ENCODE assay signal across 11 cellular contexts in genomic region chrX:124223524-124223923, GRCh38.
A peak's percentile ranks its signal among the peaks of the same experiment; 100 is the strongest.
DNase-seq lines count a peak whose midpoint lies in the region; ATAC-seq and TF ChIP-seq lines count a peak whose summit lies in the region.
"Had no signal": no experiment of that assay in that cellular context is flagged by ENCODE, and none has a peak within 500 bp of the region (broad histone marks: within the 10 kb centered on the region; RNA-seq: fewer than 3 reads in every experiment).

No MANE protein-coding gene starts in this region.

- H3K36me3 ChIP-seq in H7 (replicated peaks; ENCODE audit: control insufficient read depth, insufficient read depth, low read length), result no peaks in the 10 kb centered on the region
- H3K36me3 ChIP-seq in SJCRH30, result no peaks in the 10 kb centered on the region
- no peaks in the 10 kb centered on the region for H3K36me3 ChIP-seq in gastrocnemius medialis
- no peaks in the 10 kb centered on the region for H3K36me3 ChIP-seq in left lung

- TF ChIP-seq CTCF in CD4-positive, alpha-beta T cell (IDR thresholded peaks at IDR 0.05), result no peak
- TF ChIP-seq CTCF in glutamatergic neuron (IDR thresholded peaks at IDR 0.05; ENCODE audit: partially characterized antibody, unreplicated experiment) (no peak), gastrocnemius medialis (IDR thresholded peaks at IDR 0.05 in 4 of 5, conservative IDR thresholded peaks at IDR 0.05 in 1 of 5) (no peak), left lung (IDR thresholded peaks at IDR 0.05) (no peak)

- intact Hi-C loops in CD4-positive, alpha-beta T cell (cut with DNase I, micrococcal nuclease), result no loop called here
- intact Hi-C loops in gastrocnemius medialis (cut with DNase I; ENCODE audit: low total_unique reads), result no loop called here
- intact Hi-C loops in left lung (cut with DNase I), result no loop called here

- H3K4me3 ChIP-seq in H7 (ENCODE audit: insufficient read depth, low read depth, low read length), result no peak overlapping the region
- H3K4me3 ChIP-seq in SJCRH30, result no peak overlapping the region
- H3K4me3 ChIP-seq in gastrocnemius medialis, result no peak overlapping the region
- H3K4me3 ChIP-seq in left lung, result no peak overlapping the region

- no peaks in the 10 kb centered on the region for H3K9me3 ChIP-seq in CD4-positive, alpha-beta T cell (ENCODE audit: control insufficient read depth, low read length)
- H3K9me3 ChIP-seq in SJCRH30 (replicated peaks), result no peaks in the 10 kb centered on the region
- H3K9me3 ChIP-seq in gastrocnemius medialis, result no peaks in the 10 kb centered on the region
- no peaks in the 10 kb centered on the region for H3K9me3 ChIP-seq in left lung

- H3K27me3 ChIP-seq in CD4-positive, alpha-beta T cell (ENCODE audit: control insufficient read depth, insufficient read depth, low read length), result no peaks in the 10 kb centered on the region
- H3K27me3 ChIP-seq in H7 (ENCODE audit: control insufficient read depth, insufficient read depth, low read length) (no peaks in the 10 kb centered on the region), SJCRH30 (no peaks in the 10 kb centered on the region), gastrocnemius medialis (no peaks in the 10 kb centered on the region), left lung (no peaks in the 10 kb centered on the region)

- no peak for TF ChIP-seq POLR2A in gastrocnemius medialis (IDR thresholded peaks at IDR 0.05)

- peak; percentile 54 for ATAC-seq in CD4-positive, alpha-beta T cell (ENCODE audit: poor library complexity)
- ATAC-seq in gastrocnemius medialis, result no peak
- no peak for ATAC-seq in left lung

- no peak for DNase-seq in CD4-positive, alpha-beta T cell
- DNase-seq in H7 (peak; percentile 23), glutamatergic neuron (peak; percentile 19), SJCRH30 (no peak), gastrocnemius medialis (no peak), left lung (no peak), NCI-H2029 (lab: John Stamatoyannopoulos, UW) (no peak)
- DNase-seq in activated CD4-positive, alpha-beta memory T cell treated with anti-CD3 and anti-CD28 coated beads, Interleukin-2, amount 10 ng/mL, durations not matched to agents 7 days and 5 days, result peak; percentile 33
- DNase-seq: activated CD8-positive, alpha-beta memory T cell treated with anti-CD3 and anti-CD28 coated beads, Interleukin-2, amount 50 U/mL, for 48 hours; retina had no signal

- peak overlapping the region; percentile 22 for H3K4me3 Mint-ChIP-seq in CD4-positive, alpha-beta T cell
- H3K4me3 Mint-ChIP-seq in activated CD4-positive, alpha-beta memory T cell treated with anti-CD3 and anti-CD28 coated beads, Interleukin-2, amount 10 ng/mL, durations not matched to agents 7 days and 5 days, result no peak overlapping the region
- H3K4me3 Mint-ChIP-seq in glutamatergic neuron (ENCODE audit: unreplicated experiment), result no peak overlapping the region

- H3K4me1 Mint-ChIP-seq in CD4-positive, alpha-beta T cell (ENCODE audit: low read depth), result peaks cover 66% of the 10 kb centered on the region
- H3K4me1 Mint-ChIP-seq in activated CD4-positive, alpha-beta memory T cell treated with anti-CD3 and anti-CD28 coated beads, Interleukin-2, amount 10 ng/mL, durations not matched to agents 7 days and 5 days, result peaks cover 48% of the 10 kb centered on the region
- no peaks in the 10 kb centered on the region for H3K4me1 Mint-ChIP-seq in glutamatergic neuron (ENCODE audit: low read depth, unreplicated experiment)

- no peaks in the 10 kb centered on the region for H3K27me3 Mint-ChIP-seq in CD4-positive, alpha-beta T cell
- H3K27me3 Mint-ChIP-seq in activated CD4-positive, alpha-beta memory T cell treated with anti-CD3 and anti-CD28 coated beads, Interleukin-2, amount 10 ng/mL, durations not matched to agents 7 days and 5 days, result no peaks in the 10 kb centered on the region
- H3K27me3 Mint-ChIP-seq in glutamatergic neuron (ENCODE audit: unreplicated experiment), result peaks cover 2% of the 10 kb centered on the region

- peak overlapping the region; percentile 78 for H3K27ac Mint-ChIP-seq in CD4-positive, alpha-beta T cell
- peak overlapping the region; percentile 23 for H3K27ac Mint-ChIP-seq in activated CD4-positive, alpha-beta memory T cell treated with anti-CD3 and anti-CD28 coated beads, Interleukin-2, amount 10 ng/mL, durations not matched to agents 7 days and 5 days
- no peak overlapping the region for H3K27ac Mint-ChIP-seq in glutamatergic neuron (ENCODE audit: unreplicated experiment)

- H3K4me1 ChIP-seq in SJCRH30 (peaks cover 4% of the 10 kb centered on the region; the same call in 1 of the 2 replicates), gastrocnemius medialis (peaks cover 3 to 4% of the 10 kb centered on the region in 2 donors), left lung (no peaks in the 10 kb centered on the region)

- in situ Hi-C loops in gastrocnemius medialis (cut with MboI; ENCODE audit: low sequenced_read_pairs in 4 of 4), result no loop called here

- no peak overlapping the region for H3K27ac ChIP-seq in CD4-positive, alpha-beta T cell (ENCODE audit: low read depth, low read length)
- H3K27ac ChIP-seq in SJCRH30 (no peak overlapping the region), gastrocnemius medialis (no peak overlapping the region), left lung (no peak overlapping the region)
- H3K27ac ChIP-seq: epithelial cell of prostate had no signal

- no peaks in the 10 kb centered on the region for H3K36me3 Mint-ChIP-seq in CD4-positive, alpha-beta T cell (ENCODE audit: low read depth)
- no peaks in the 10 kb centered on the region for H3K36me3 Mint-ChIP-seq in activated CD4-positive, alpha-beta memory T cell treated with anti-CD3 and anti-CD28 coated beads, Interleukin-2, amount 10 ng/mL, durations not matched to agents 7 days and 5 days (ENCODE audit: low read depth)
- H3K36me3 Mint-ChIP-seq in glutamatergic neuron (ENCODE audit: unreplicated experiment), result no peaks in the 10 kb centered on the region

- CTCF ChIA-PET in CD4-positive, alpha-beta T cell (lab: Charles Lee), result no interaction called here
- CTCF ChIA-PET in activated CD4-positive, alpha-beta memory T cell treated with anti-CD3 and anti-CD28 coated beads, Interleukin-2, amount 10 ng/mL, durations not matched to agents 7 days and 5 days (lab: Charles Lee), result interaction anchor here (0.7 kb wide), 1 partner anchor 146 kb away, joined by 3 read pairs; no protein-coding TSS in a partner anchor

- POLR2A ChIA-PET in CD4-positive, alpha-beta T cell (lab: Charles Lee), result interaction anchor here (1.1 to 1.6 kb wide), 2 partner anchors 123 to 264 kb away, joined by 3 to 4 read pairs; partner anchors contain the start of gene SH2D1A
- POLR2A ChIA-PET in activated CD4-positive, alpha-beta memory T cell treated with anti-CD3 and anti-CD28 coated beads, Interleukin-2, amount 10 ng/mL, durations not matched to agents 7 days and 5 days (lab: Charles Lee), result interaction anchor here (0.9 kb wide), 1 partner anchor 144 kb away, joined by 3 read pairs; no protein-coding TSS in a partner anchor

- H3K9me3 Mint-ChIP-seq in CD4-positive, alpha-beta T cell, result no peaks in the 10 kb centered on the region
- H3K9me3 Mint-ChIP-seq in activated CD4-positive, alpha-beta memory T cell treated with anti-CD3 and anti-CD28 coated beads, Interleukin-2, amount 10 ng/mL, durations not matched to agents 7 days and 5 days, result no peaks in the 10 kb centered on the region
- no peaks in the 10 kb centered on the region for H3K9me3 Mint-ChIP-seq in glutamatergic neuron (ENCODE audit: unreplicated experiment)

Comparison
In these comparisons a context has a peak if more than half of its experiments do, and no peak if none do; other contexts are left out.
1. DNase-seq: peak in H7 (single experiment), activated CD4-positive, alpha-beta memory T cell treated with anti-CD3 and anti-CD28 coated beads, Interleukin-2, amount 10 ng/mL, durations not matched to agents 7 days and 5 days (single experiment) and glutamatergic neuron (single experiment); none in CD4-positive, alpha-beta T cell (0 of 10), SJCRH30 (0 of 2), gastrocnemius medialis (0 of 2), left lung (0 of 2) and NCI-H2029 (single experiment).